20 cellular contexts compared by ENCODE assay signal in genomic region chr10:127549009-127549408, GRCh38.
"Had no signal": no experiment of that assay in that cellular context is flagged by ENCODE, and none has a peak within 500 bp of the region (broad histone marks: within the 10 kb centered on the region; RNA-seq: fewer than 3 reads in every experiment).

TSS of gene NPS (plus strand) at chr10:127549309. CDS start at chr10:127549369, 60 bp downstream.

- DNase-seq: stimulated activated CD4-positive, alpha-beta T cell treated with anti-CD3 and anti-CD28 coated beads, Interleukin-2, amount 100 ng/mL, for 48 hours; stimulated activated CD4-positive, alpha-beta T cell treated with anti-CD3 and anti-CD28 coated beads, Interleukin-4, amount 100 ng/mL, for 1 hour; stimulated activated CD4-positive, alpha-beta T cell treated with anti-CD3 and anti-CD28 coated beads, Interleukin-4, amount 100 ng/mL, for 24 hours; stimulated activated CD4-positive, alpha-beta T cell treated with anti-CD3 and anti-CD28 coated beads, Interleukin-4, amount 100 ng/mL, for 4 hours; stimulated activated CD8-positive, alpha-beta memory T cell treated with anti-CD3 and anti-CD28 coated beads, Interleukin-4, amount 100 ng/mL, for 48 hours; stimulated activated naive B cell treated with anti-CD40 and anti-IgM and Interleukin-4, amounts not matched to agents 10 μg/mL and 1 μg/mL and 100 μg/mL, for 72 hours; stimulated activated naive CD4-positive, alpha-beta T cell; stimulated activated naive CD4-positive, alpha-beta T cell treated with Interleukin-2 at 50 U/mL for 16 hours; stimulated activated naive CD8-positive, alpha-beta T cell treated with anti-CD3 and anti-CD28 coated beads, Interleukin-15, amount 100 ng/mL, for 72 hours; stimulated activated naive CD8-positive, alpha-beta T cell treated with anti-CD3 and anti-CD28 coated beads, Interleukin-15, Interleukin-2, amounts not matched to agents 100 U/mL and 50 U/mL, for 24 hours; stomach; substantia nigra; testis; thyroid gland; tibial artery; transverse colon; trophoblast cell; upper lobe of left lung; upper lobe of right lung; uterus had no signal
